8 cellular contexts compared by ENCODE assay signal in genomic region chr5:151686673-151687378, GRCh38. TPM values are rescaled to one million over a fixed set of nuclear protein-coding genes. Genes with fewer than 3 reads are reported as not detected.
DNase-seq lines count a peak whose midpoint lies in the region; ATAC-seq, FAIRE-seq and TF ChIP-seq lines count a peak whose summit lies in the region.

SPARC (minus strand) TSS chr5:151686915; CDS start chr5:151676188, 10,727 bp downstream.

- TF ChIP-seq RAD21 in H1 (IDR thresholded peaks at IDR 0.05 in 1 of 2, conservative IDR thresholded peaks at IDR 0.05 in 1 of 2; ENCODE audit: low read depth in 2 of 2, low read length in 2 of 2) = no peak; a peak in 1 of 4 replicates

- H3K27me3 ChIP-seq in RWPE2 (ENCODE audit: insufficient read depth, poor library complexity, severe bottlenecking) (no peaks in the 10 kb centered on the region), H1 (replicated peaks in 1 of 4; ENCODE audit: control insufficient read depth in 3 of 4, extremely low read depth in 1 of 4, insufficient read depth in 3 of 4, low read length in 3 of 4) (no peaks in the 10 kb centered on the region), lower lobe of right lung (ENCODE audit: low read depth) (no peaks in the 10 kb centered on the region), subcutaneous abdominal adipose tissue (ENCODE audit: control insufficient read depth in 5 of 5, insufficient read depth in 4 of 5, low read length in 5 of 5) (no peaks in the 10 kb centered on the region)

- TF ChIP-seq POLR2A in H1 (IDR thresholded peaks at IDR 0.05; ENCODE audit: control extremely low read depth in 1 of 2, low read depth in 2 of 2, low read length in 2 of 2) = peak; percentile 27 to 94

- 0 out of 2 replicates have a peak within 1 kb of the TSS, but pooled peaks have one; percentile 34 for H2BK20ac ChIP-seq in H1 (ENCODE audit: low read length)

- no peak for TF ChIP-seq CTCF in RWPE2 (IDR thresholded peaks at IDR 0.05; ENCODE audit: poor library complexity, severe bottlenecking)
- no peak for TF ChIP-seq CTCF in H1 (IDR thresholded peaks at IDR 0.05; ENCODE audit: control extremely low read depth in 1 of 3, insufficient read depth in 1 of 3, low read depth in 1 of 3, low read length in 3 of 3)
- TF ChIP-seq CTCF in lower lobe of right lung (IDR thresholded peaks at IDR 0.05) = no peak

- H3K4me3 ChIP-seq in RWPE2 (ENCODE audit: severe bottlenecking) (peak within 1 kb of the TSS; percentile 52), H1 (ENCODE audit: extremely low read depth in 1 of 4, insufficient read depth in 2 of 4, low read depth in 3 of 4, low read length in 4 of 4) (peak within 1 kb of the TSS; percentile 64 to 79 (median 72)), lower lobe of right lung (peak within 1 kb of the TSS; percentile 61), subcutaneous abdominal adipose tissue (ENCODE audit: low read depth in 1 of 5, low read length in 5 of 5) (peak within 1 kb of the TSS; percentile 81 to 99 (median 86))

- H3K4me1 ChIP-seq in RWPE2 (ENCODE audit: insufficient read depth, poor library complexity, severe bottlenecking) (peaks cover 24% of the 10 kb centered on the region), H1 (replicated peaks in 1 of 4; ENCODE audit: control insufficient read depth in 3 of 4, insufficient read depth in 4 of 4, low read length in 3 of 4) (peaks cover 3 to 23% (median 15%) of the 10 kb centered on the region in 4 experiments), lower lobe of right lung (peaks cover 41% of the 10 kb centered on the region), subcutaneous abdominal adipose tissue (ENCODE audit: control insufficient read depth in 5 of 5, insufficient read depth in 5 of 5, low read length in 5 of 5) (peaks cover 9 to 61% (median 50%) of the 10 kb centered on the region in 5 donors)

- peaks cover 3 to 19% of the 10 kb centered on the region in 2 experiments for H3K79me2 ChIP-seq in H1 (ENCODE audit: control insufficient read depth in 1 of 2, insufficient read depth in 2 of 2, low read length in 2 of 2)

- peak within 1 kb of the TSS; percentile 31; the same call in 1 of the 2 replicates for H2AFZ ChIP-seq in H1 (ENCODE audit: low read length)

- peak within 1 kb of the TSS; percentile 97 for H4K8ac ChIP-seq in H1 (ENCODE audit: extremely low read depth, insufficient read depth, low read length)

- peak within 1 kb of the TSS; percentile 76 for H4K5ac ChIP-seq in H1 (ENCODE audit: insufficient read length, low read depth, low read length)

- 3% methylated on average over 22 of the region's 22 CpGs; no CpG with 5 or more reads in 1 of the 2 experiments for WGBS in H1 (ENCODE audit: extremely low coverage in 1 of 2, insufficient coverage in 1 of 2, insufficient read length in 1 of 2, insufficient replicate concordance in 2 of 2, low coverage in 1 of 2, low lambda C conversion rate in 2 of 2, missing lambda C conversion rate in 1 of 2), 2 experiments

- intact Hi-C loops in lower lobe of right lung (cut with DNase I) = no loop called here

- peak; percentile 92 for ATAC-seq in GM18511 (IDR thresholded peaks at IDR 0.05; ENCODE audit: unreplicated experiment)
- peak; percentile 78 for ATAC-seq in HG03064 (IDR thresholded peaks at IDR 0.05; ENCODE audit: low read depth, unreplicated experiment)
- ATAC-seq in RWPE2 (ENCODE audit: low read depth) = peak; percentile 92
- peak; percentile 86 to 89 for ATAC-seq in lower lobe of right lung

- H4K20me1 ChIP-seq in H1 (replicated peaks in 1 of 2; ENCODE audit: control insufficient read depth in 1 of 2, insufficient read depth in 2 of 2, low read length in 2 of 2) = no peaks in the 10 kb centered on the region

- H3K18ac ChIP-seq in H1 (ENCODE audit: extremely low read depth, low read length) = peak within 1 kb of the TSS; percentile 89

- peaks cover 15% of the 10 kb centered on the region for H3K36me3 ChIP-seq in RWPE2 (ENCODE audit: low read depth)
- 0 out of 8 replicates have a peak, but pooled peaks cover 0 to 3% (median 0%) of the 10 kb centered on the region in 4 experiments for H3K36me3 ChIP-seq in H1 (ENCODE audit: control insufficient read depth in 2 of 4, insufficient read depth in 4 of 4, low read length in 3 of 4)
- H3K36me3 ChIP-seq in lower lobe of right lung = no peaks in the 10 kb centered on the region
- peaks cover 8 to 17% (median 13%) of the 10 kb centered on the region in 5 donors for H3K36me3 ChIP-seq in subcutaneous abdominal adipose tissue (ENCODE audit: control insufficient read depth in 5 of 5, insufficient read depth in 5 of 5, low read length in 5 of 5)

- H2AK5ac ChIP-seq in H1 (ENCODE audit: low read depth, low read length) = no peak within 1 kb of the TSS

- peak; percentile 7 for FAIRE-seq in H1 (lab: Jason Lieb, UNC)

- H3K23me2 ChIP-seq in H1 (ENCODE audit: low read depth, low read length) = peaks cover 12% of the 10 kb centered on the region; the same call in 1 of the 2 replicates

- peak within 1 kb of the TSS; percentile 95 for H2BK5ac ChIP-seq in H1 (ENCODE audit: low read depth, low read length)

- peak within 1 kb of the TSS; percentile 52 for H2BK12ac ChIP-seq in H1 (ENCODE audit: low read depth, low read length)

- POLR2A ChIA-PET in H1 (lab: Charles Lee; ENCODE audit: partially characterized antibody) = interaction anchor here (0.7 to 2.5 kb wide), 14 partner anchors 10 to 198 kb away, joined by 3 to 13 read pairs (median 4); no protein-coding TSS in a partner anchor

- peaks cover 3% of the 10 kb centered on the region for H3K79me1 ChIP-seq in H1 (ENCODE audit: low read depth, low read length)

- no peak within 1 kb of the TSS for H3K14ac ChIP-seq in H1 (ENCODE audit: insufficient read length)

- no peaks in the 10 kb centered on the region for H3K9me3 ChIP-seq in RWPE2 (ENCODE audit: severe bottlenecking)
- no peaks in the 10 kb centered on the region for H3K9me3 ChIP-seq in H1 (ENCODE audit: insufficient read depth in 2 of 2, low read depth in 1 of 2, low read length in 1 of 2)
- no peaks in the 10 kb centered on the region for H3K9me3 ChIP-seq in lower lobe of right lung
- no peaks in the 10 kb centered on the region for H3K9me3 ChIP-seq in subcutaneous abdominal adipose tissue (ENCODE audit: control insufficient read depth in 5 of 5, low read length in 5 of 5)

- CTCF ChIA-PET in H1 (lab: Charles Lee; ENCODE audit: partially characterized antibody) = interaction anchor here (0.8 to 3.7 kb wide), 19 partner anchors 9 to 239 kb away, joined by 3 to 22 read pairs (median 5); partner anchors contain the start of gene SLC36A1

- DNase-seq in A172 (ENCODE audit: low spot score) (peak; percentile 98), RWPE2 (ENCODE audit: low spot score) (peak; percentile 86), H1 (ENCODE audit: low read depth in 1 of 2, low spot score in 2 of 2) (peak; percentile 56 to 77), lower lobe of right lung (peak; percentile 67)
- no peak for DNase-seq in activated CD8-positive, alpha-beta memory T cell treated with anti-CD3 and anti-CD28 coated beads for 24 hours

- H3K9ac ChIP-seq in H1 (replicated peaks in 1 of 4; ENCODE audit: extremely low read depth in 1 of 4, low read depth in 3 of 4, low read length in 3 of 4) (peak within 1 kb of the TSS in 3 of 4 experiments; percentile 55 to 65 (median 56); a peak in 6 of 7 replicates), subcutaneous abdominal adipose tissue (ENCODE audit: low read length in 5 of 5) (peak within 1 kb of the TSS; percentile 76 to 99 (median 83))

- peak within 1 kb of the TSS; percentile 92 for H4K91ac ChIP-seq in H1 (replicated peaks; ENCODE audit: insufficient read length, low read length)

- peak within 1 kb of the TSS; percentile 47 for H2BK15ac ChIP-seq in H1 (ENCODE audit: low read length)

- peak within 1 kb of the TSS; percentile 34 for H3K56ac ChIP-seq in H1 (replicated peaks; ENCODE audit: insufficient read length, low read depth, low read length)

- H2BK120ac ChIP-seq in H1 (replicated peaks; ENCODE audit: low read depth, low read length) = peak within 1 kb of the TSS; percentile 57

- no peak for TF ChIP-seq EP300 in H1 (IDR thresholded peaks at IDR 0.05; ENCODE audit: borderline replicate concordance in 1 of 2, low read depth in 2 of 2, low read length in 2 of 2)

- peak within 1 kb of the TSS; percentile 78 for H3K27ac ChIP-seq in RWPE2 (ENCODE audit: poor library complexity, severe bottlenecking)
- H3K27ac ChIP-seq in H1 (ENCODE audit: low read depth, low read length) = no peak within 1 kb of the TSS
- H3K27ac ChIP-seq in lower lobe of right lung = peak within 1 kb of the TSS; percentile 86
- peak within 1 kb of the TSS; percentile 99 for H3K27ac ChIP-seq in subcutaneous abdominal adipose tissue (ENCODE audit: low read depth, low read length)

- H3K4ac ChIP-seq in H1 (replicated peaks; ENCODE audit: insufficient read length, low read depth, low read length) = no peak within 1 kb of the TSS

- no peak within 1 kb of the TSS for H3K23ac ChIP-seq in H1 (ENCODE audit: insufficient read length)

- H3K4me2 ChIP-seq in H1 (ENCODE audit: insufficient read depth in 1 of 2, low read depth in 2 of 2, low read length in 2 of 2) = peak within 1 kb of the TSS; percentile 90 to 92

TF ChIP-seq in H1, 55 proteins besides CTCF, POLR2A, EP300 and RAD21 (continues in another document):
- peak in 1 of 2 experiments; percentile 80; a peak in 2 of 4 replicates for TF ChIP-seq SIN3A (conservative IDR thresholded peaks at IDR 0.05 in 1 of 2, IDR thresholded peaks at IDR 0.05 in 1 of 2; ENCODE audit: low read depth in 1 of 2, low read length in 2 of 2)
- TF ChIP-seq TAF1 (IDR thresholded peaks at IDR 0.05; ENCODE audit: low read depth, low read length) = peak; percentile 77
- TF ChIP-seq RXRA (IDR thresholded peaks at IDR 0.05; ENCODE audit: insufficient read depth, low read depth, low read length) = no peak
- peak; percentile 53 for TF ChIP-seq PHF8 (conservative IDR thresholded peaks at IDR 0.05; ENCODE audit: low read depth, low read length)
- TF ChIP-seq POLR2AphosphoS5 (IDR thresholded peaks at IDR 0.05; ENCODE audit: low read depth, low read length) = peak; percentile 89
- peak; percentile 67 for TF ChIP-seq MAX (IDR thresholded peaks at IDR 0.05)

RNA-seq across cellular contexts. Expression of gene SPARC, which starts in this region (rescaled TPM):
- 3,811 and 5,357 TPM in 2 replicates for total RNA-seq in A172 (2014; rRNA removed; shearing (Covaris generic))
- 438 and 452 TPM in 2 replicates for total RNA-seq in H1 (2021; fragmentation: NEBNext Ultra II Directional; extraction: Animal tissue kit (Norgen Biotek cat#: 25700))
- polyA plus RNA-seq in H1 (2011; rRNA removed) = 375 and 434 TPM in 2 replicates
- 385 TPM for polyA plus RNA-seq in H1 (2011; cell fraction: cytosol; rRNA removed)
- 501 TPM for polyA plus RNA-seq in H1 (2011; cell fraction: nucleus; rRNA removed)
- 385 to 537 TPM (median 495 TPM) in 4 replicates for polyA plus RNA-seq in H1 (2012, experiment 1 of 2)
- polyA plus RNA-seq in H1 (2012, experiment 2 of 2) = 164 TPM
- 450 TPM for polyA plus RNA-seq in H1 (2013, experiment 1 of 2)
- polyA plus RNA-seq in H1 (2013, experiment 2 of 2) = 478 TPM
- polyA minus RNA-seq in H1 (2011; rRNA and poly(A)+ RNA removed) = 271 and 297 TPM in 2 replicates
- 203 TPM for polyA minus RNA-seq in H1 (2011; cell fraction: cytosol; rRNA and poly(A)+ RNA removed)
- polyA minus RNA-seq in H1 (2011; cell fraction: nucleus; rRNA and poly(A)+ RNA removed) = 95.3 TPM
- 904 TPM for total RNA-seq in lower lobe of right lung
